1 cellular context compared by ENCODE assay signal in the genomic region with DNA sequence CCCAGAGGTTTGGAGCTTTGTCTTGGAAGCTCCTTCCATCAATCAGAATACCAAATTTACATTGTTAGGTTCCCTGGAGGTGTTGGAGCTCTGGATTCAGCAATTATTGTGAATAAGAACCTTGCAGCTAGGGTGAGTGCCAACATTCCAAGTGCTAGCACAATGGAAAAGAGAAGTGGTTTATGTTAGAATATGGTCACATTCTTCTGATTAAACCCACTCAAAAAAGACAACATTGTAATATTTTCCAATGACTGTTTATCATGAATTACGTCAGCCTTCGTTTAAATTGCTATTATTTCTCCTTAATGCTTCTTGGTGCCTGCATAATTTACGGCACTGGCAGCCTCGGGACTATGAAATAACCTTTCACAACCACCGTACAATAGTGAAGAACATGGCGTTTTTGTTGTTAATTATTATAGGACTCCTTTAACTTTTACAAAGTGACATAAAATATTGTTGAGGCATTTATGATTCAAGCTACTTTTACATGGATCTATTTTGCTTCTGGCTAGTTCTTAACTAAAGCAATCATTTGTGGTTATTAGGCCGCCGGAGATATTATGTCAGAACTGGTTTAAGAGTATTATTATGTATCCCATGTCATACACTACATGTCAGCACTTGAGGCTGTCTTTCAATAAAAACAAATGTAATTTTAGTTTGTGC.
A peak's percentile ranks its signal among the peaks of the same experiment; 100 is the strongest.
TF ChIP-seq lines count a peak whose summit lies in the region.

No MANE protein-coding gene starts in this region.

TF ChIP-seq in HEK293, 187 proteins besides CTCF, POLR2A, EP300 and RAD21 (continued from another document and continues in another):
- TF ChIP-seq, protein P1, sequence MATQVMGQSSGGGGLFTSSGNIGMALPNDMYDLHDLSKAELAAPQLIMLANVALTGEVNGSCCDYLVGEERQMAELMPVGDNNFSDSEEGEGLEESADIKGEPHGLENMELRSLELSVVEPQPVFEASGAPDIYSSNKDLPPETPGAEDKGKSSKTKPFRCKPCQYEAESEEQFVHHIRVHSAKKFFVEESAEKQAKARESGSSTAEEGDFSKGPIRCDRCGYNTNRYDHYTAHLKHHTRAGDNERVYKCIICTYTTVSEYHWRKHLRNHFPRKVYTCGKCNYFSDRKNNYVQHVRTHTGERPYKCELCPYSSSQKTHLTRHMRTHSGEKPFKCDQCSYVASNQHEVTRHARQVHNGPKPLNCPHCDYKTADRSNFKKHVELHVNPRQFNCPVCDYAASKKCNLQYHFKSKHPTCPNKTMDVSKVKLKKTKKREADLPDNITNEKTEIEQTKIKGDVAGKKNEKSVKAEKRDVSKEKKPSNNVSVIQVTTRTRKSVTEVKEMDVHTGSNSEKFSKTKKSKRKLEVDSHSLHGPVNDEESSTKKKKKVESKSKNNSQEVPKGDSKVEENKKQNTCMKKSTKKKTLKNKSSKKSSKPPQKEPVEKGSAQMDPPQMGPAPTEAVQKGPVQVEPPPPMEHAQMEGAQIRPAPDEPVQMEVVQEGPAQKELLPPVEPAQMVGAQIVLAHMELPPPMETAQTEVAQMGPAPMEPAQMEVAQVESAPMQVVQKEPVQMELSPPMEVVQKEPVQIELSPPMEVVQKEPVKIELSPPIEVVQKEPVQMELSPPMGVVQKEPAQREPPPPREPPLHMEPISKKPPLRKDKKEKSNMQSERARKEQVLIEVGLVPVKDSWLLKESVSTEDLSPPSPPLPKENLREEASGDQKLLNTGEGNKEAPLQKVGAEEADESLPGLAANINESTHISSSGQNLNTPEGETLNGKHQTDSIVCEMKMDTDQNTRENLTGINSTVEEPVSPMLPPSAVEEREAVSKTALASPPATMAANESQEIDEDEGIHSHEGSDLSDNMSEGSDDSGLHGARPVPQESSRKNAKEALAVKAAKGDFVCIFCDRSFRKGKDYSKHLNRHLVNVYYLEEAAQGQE (tag by site-specific recombination; IDR thresholded peaks at IDR 0.05): no peak
- no peak for TF ChIP-seq ZNF214 (tag by site-specific recombination; IDR thresholded peaks at IDR 0.05; ENCODE audit: borderline replicate concordance)
- TF ChIP-seq, protein P2, sequence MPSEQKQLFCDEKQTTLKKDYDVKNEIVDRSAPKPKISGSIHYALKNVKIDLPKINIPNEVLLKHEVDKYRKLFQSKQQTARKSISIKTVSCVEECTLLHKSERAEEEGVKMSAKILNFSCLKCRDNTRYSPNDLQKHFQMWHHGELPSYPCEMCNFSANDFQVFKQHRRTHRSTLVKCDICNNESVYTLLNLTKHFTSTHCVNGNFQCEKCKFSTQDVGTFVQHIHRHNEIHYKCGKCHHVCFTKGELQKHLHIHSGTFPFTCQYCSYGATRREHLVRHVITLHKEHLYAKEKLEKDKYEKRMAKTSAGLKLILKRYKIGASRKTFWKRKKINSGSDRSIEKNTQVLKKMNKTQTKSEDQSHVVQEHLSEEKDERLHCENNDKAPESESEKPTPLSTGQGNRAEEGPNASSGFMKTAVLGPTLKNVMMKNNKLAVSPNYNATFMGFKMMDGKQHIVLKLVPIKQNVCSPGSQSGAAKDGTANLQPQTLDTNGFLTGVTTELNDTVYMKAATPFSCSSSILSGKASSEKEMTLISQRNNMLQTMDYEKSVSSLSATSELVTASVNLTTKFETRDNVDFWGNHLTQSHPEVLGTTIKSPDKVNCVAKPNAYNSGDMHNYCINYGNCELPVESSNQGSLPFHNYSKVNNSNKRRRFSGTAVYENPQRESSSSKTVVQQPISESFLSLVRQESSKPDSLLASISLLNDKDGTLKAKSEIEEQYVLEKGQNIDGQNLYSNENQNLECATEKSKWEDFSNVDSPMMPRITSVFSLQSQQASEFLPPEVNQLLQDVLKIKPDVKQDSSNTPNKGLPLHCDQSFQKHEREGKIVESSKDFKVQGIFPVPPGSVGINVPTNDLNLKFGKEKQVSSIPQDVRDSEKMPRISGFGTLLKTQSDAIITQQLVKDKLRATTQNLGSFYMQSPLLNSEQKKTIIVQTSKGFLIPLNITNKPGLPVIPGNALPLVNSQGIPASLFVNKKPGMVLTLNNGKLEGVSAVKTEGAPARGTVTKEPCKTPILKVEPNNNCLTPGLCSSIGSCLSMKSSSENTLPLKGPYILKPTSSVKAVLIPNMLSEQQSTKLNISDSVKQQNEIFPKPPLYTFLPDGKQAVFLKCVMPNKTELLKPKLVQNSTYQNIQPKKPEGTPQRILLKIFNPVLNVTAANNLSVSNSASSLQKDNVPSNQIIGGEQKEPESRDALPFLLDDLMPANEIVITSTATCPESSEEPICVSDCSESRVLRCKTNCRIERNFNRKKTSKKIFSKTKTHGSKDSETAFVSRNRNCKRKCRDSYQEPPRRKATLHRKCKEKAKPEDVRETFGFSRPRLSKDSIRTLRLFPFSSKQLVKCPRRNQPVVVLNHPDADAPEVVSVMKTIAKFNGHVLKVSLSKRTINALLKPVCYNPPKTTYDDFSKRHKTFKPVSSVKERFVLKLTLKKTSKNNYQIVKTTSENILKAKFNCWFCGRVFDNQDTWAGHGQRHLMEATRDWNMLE (tag by site-specific recombination; conservative IDR thresholded peaks at IDR 0.05; ENCODE audit: low read depth): 0 out of 2 replicates have a peak, but pooled peaks have one; percentile 11
- peak; percentile 54; the same call in 1 of the 2 replicates for TF ChIP-seq ZNF664 (tag by site-specific recombination; IDR thresholded peaks at IDR 0.05)
- no peak for TF ChIP-seq ZNF184 (tag by site-specific recombination; IDR thresholded peaks at IDR 0.05)
- TF ChIP-seq, protein P3, sequence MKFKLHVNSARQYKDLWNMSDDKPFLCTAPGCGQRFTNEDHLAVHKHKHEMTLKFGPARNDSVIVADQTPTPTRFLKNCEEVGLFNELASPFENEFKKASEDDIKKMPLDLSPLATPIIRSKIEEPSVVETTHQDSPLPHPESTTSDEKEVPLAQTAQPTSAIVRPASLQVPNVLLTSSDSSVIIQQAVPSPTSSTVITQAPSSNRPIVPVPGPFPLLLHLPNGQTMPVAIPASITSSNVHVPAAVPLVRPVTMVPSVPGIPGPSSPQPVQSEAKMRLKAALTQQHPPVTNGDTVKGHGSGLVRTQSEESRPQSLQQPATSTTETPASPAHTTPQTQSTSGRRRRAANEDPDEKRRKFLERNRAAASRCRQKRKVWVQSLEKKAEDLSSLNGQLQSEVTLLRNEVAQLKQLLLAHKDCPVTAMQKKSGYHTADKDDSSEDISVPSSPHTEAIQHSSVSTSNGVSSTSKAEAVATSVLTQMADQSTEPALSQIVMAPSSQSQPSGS (tag by site-specific recombination; IDR thresholded peaks at IDR 0.05; ENCODE audit: low read depth): peak; percentile 87
- no peak for TF ChIP-seq ZNF112 (tag by site-specific recombination; IDR thresholded peaks at IDR 0.05)
- no peak for TF ChIP-seq KLF7 (tag by site-specific recombination; IDR thresholded peaks at IDR 0.05; ENCODE audit: borderline replicate concordance)
- TF ChIP-seq, protein P4, sequence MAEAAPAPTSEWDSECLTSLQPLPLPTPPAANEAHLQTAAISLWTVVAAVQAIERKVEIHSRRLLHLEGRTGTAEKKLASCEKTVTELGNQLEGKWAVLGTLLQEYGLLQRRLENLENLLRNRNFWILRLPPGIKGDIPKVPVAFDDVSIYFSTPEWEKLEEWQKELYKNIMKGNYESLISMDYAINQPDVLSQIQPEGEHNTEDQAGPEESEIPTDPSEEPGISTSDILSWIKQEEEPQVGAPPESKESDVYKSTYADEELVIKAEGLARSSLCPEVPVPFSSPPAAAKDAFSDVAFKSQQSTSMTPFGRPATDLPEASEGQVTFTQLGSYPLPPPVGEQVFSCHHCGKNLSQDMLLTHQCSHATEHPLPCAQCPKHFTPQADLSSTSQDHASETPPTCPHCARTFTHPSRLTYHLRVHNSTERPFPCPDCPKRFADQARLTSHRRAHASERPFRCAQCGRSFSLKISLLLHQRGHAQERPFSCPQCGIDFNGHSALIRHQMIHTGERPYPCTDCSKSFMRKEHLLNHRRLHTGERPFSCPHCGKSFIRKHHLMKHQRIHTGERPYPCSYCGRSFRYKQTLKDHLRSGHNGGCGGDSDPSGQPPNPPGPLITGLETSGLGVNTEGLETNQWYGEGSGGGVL (tag by site-specific recombination; IDR thresholded peaks at IDR 0.05): peak; percentile 24; the same call in 1 of the 2 replicates
- no peak for TF ChIP-seq ZNF571 (tag by site-specific recombination; IDR thresholded peaks at IDR 0.05)
- TF ChIP-seq, protein P5, sequence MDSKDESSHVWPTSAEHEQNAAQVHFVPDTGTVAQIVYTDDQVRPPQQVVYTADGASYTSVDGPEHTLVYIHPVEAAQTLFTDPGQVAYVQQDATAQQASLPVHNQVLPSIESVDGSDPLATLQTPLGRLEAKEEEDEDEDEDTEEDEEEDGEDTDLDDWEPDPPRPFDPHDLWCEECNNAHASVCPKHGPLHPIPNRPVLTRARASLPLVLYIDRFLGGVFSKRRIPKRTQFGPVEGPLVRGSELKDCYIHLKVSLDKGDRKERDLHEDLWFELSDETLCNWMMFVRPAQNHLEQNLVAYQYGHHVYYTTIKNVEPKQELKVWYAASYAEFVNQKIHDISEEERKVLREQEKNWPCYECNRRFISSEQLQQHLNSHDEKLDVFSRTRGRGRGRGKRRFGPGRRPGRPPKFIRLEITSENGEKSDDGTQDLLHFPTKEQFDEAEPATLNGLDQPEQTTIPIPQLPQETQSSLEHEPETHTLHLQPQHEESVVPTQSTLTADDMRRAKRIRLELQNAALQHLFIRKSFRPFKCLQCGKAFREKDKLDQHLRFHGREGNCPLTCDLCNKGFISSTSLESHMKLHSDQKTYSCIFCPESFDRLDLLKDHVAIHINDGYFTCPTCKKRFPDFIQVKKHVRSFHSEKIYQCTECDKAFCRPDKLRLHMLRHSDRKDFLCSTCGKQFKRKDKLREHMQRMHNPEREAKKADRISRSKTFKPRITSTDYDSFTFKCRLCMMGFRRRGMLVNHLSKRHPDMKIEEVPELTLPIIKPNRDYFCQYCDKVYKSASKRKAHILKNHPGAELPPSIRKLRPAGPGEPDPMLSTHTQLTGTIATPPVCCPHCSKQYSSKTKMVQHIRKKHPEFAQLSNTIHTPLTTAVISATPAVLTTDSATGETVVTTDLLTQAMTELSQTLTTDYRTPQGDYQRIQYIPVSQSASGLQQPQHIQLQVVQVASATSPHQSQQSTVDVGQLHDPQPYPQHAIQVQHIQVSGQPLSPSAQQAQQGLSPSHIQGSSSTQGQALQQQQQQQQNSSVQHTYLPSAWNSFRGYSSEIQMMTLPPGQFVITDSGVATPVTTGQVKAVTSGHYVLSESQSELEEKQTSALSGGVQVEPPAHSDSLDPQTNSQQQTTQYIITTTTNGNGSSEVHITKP (tag by site-specific recombination; IDR thresholded peaks at IDR 0.05): no peak
- TF ChIP-seq ZNF366 (tag by site-specific recombination; conservative IDR thresholded peaks at IDR 0.05): peak; percentile 96
- no peak for TF ChIP-seq ZNF623 (tag by site-specific recombination; IDR thresholded peaks at IDR 0.05)
- no peak for TF ChIP-seq ZNF791 (tag by site-specific recombination; IDR thresholded peaks at IDR 0.05)
- peak; percentile 61; the same call in 1 of the 2 replicates for TF ChIP-seq ZBTB21 (tag by site-specific recombination; IDR thresholded peaks at IDR 0.05)
- no peak for TF ChIP-seq ZNF354C (tag by site-specific recombination; IDR thresholded peaks at IDR 0.05; ENCODE audit: borderline replicate concordance, low read depth)
- TF ChIP-seq SALL2 (tag by site-specific recombination; IDR thresholded peaks at IDR 0.05; ENCODE audit: borderline replicate concordance): no peak
- peak; percentile 41; the same call in 1 of the 2 replicates for TF ChIP-seq KLF8 (tag by site-specific recombination; IDR thresholded peaks at IDR 0.05)
- TF ChIP-seq ZNF24 (tag by site-specific recombination; IDR thresholded peaks at IDR 0.05): peak; percentile 77; the same call in 1 of the 2 replicates
- TF ChIP-seq, protein P6, sequence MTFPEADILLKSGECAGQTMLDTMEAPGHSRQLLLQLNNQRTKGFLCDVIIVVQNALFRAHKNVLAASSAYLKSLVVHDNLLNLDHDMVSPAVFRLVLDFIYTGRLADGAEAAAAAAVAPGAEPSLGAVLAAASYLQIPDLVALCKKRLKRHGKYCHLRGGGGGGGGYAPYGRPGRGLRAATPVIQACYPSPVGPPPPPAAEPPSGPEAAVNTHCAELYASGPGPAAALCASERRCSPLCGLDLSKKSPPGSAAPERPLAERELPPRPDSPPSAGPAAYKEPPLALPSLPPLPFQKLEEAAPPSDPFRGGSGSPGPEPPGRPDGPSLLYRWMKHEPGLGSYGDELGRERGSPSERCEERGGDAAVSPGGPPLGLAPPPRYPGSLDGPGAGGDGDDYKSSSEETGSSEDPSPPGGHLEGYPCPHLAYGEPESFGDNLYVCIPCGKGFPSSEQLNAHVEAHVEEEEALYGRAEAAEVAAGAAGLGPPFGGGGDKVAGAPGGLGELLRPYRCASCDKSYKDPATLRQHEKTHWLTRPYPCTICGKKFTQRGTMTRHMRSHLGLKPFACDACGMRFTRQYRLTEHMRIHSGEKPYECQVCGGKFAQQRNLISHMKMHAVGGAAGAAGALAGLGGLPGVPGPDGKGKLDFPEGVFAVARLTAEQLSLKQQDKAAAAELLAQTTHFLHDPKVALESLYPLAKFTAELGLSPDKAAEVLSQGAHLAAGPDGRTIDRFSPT (tag by site-specific recombination; IDR thresholded peaks at IDR 0.05): peak; percentile 85
- TF ChIP-seq ZNF707 (tag by site-specific recombination; IDR thresholded peaks at IDR 0.05): no peak
- TF ChIP-seq, protein P7, sequence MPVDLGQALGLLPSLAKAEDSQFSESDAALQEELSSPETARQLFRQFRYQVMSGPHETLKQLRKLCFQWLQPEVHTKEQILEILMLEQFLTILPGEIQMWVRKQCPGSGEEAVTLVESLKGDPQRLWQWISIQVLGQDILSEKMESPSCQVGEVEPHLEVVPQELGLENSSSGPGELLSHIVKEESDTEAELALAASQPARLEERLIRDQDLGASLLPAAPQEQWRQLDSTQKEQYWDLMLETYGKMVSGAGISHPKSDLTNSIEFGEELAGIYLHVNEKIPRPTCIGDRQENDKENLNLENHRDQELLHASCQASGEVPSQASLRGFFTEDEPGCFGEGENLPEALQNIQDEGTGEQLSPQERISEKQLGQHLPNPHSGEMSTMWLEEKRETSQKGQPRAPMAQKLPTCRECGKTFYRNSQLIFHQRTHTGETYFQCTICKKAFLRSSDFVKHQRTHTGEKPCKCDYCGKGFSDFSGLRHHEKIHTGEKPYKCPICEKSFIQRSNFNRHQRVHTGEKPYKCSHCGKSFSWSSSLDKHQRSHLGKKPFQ (tag by site-specific recombination; IDR thresholded peaks at IDR 0.05): no peak
- TF ChIP-seq, protein P8, sequence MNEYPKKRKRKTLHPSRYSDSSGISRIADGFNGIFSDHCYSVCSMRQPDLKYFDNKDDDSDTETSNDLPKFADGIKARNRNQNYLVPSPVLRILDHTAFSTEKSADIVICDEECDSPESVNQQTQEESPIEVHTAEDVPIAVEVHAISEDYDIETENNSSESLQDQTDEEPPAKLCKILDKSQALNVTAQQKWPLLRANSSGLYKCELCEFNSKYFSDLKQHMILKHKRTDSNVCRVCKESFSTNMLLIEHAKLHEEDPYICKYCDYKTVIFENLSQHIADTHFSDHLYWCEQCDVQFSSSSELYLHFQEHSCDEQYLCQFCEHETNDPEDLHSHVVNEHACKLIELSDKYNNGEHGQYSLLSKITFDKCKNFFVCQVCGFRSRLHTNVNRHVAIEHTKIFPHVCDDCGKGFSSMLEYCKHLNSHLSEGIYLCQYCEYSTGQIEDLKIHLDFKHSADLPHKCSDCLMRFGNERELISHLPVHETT (tag by site-specific recombination; IDR thresholded peaks at IDR 0.05): peak; percentile 79
- TF ChIP-seq MYNN (tag by site-specific recombination; IDR thresholded peaks at IDR 0.05; ENCODE audit: borderline replicate concordance): peak; percentile 27; the same call in 1 of the 2 replicates
- no peak for TF ChIP-seq PRDM1 (tag by site-specific recombination; IDR thresholded peaks at IDR 0.05)
- no peak for TF ChIP-seq ZBTB17 (tag by site-specific recombination; IDR thresholded peaks at IDR 0.05)
- TF ChIP-seq BCL11B (tag by site-specific recombination; IDR thresholded peaks at IDR 0.05; ENCODE audit: low read depth): peak; percentile 56; the same call in 1 of the 2 replicates
- no peak for TF ChIP-seq KLF1 (tag by site-specific recombination; IDR thresholded peaks at IDR 0.05)
- TF ChIP-seq TCF7L2 (IDR thresholded peaks at IDR 0.05; ENCODE audit: borderline replicate concordance, low read depth, low read length): no peak
- no peak; the same call in 1 of the 2 replicates for TF ChIP-seq ZNF660 (tag by site-specific recombination; IDR thresholded peaks at IDR 0.05)
- TF ChIP-seq ZNF140 (tag by site-specific recombination; IDR thresholded peaks at IDR 0.05): no peak
